In genomic region chr11:952406-953385, GRCh38 we compare ENCODE assay signal across 13 cellular contexts. TPM values are rescaled to one million over a fixed set of nuclear protein-coding genes. Genes with fewer than 3 reads are reported as not detected.
A peak's percentile ranks its signal among the peaks of the same experiment; 100 is the strongest.
DNase-seq lines count a peak whose midpoint lies in the region; ATAC-seq, FAIRE-seq and TF ChIP-seq lines count a peak whose summit lies in the region.
"Had no signal": no experiment of that assay in that cellular context is flagged by ENCODE, and none has a peak within 500 bp of the region (broad histone marks: within the 10 kb centered on the region; RNA-seq: fewer than 3 reads in every experiment).

No MANE protein-coding gene starts in this region.

- no peak overlapping the region for H2BK120ac ChIP-seq in mesenchymal stem cell (ENCODE audit: low read depth, low read length)

- POLR2A ChIA-PET in A549 (lab: Yijun Ruan, JAX) = interaction anchor here (1.0 to 1.3 kb wide), 3 partner anchors 10 to 42 kb away, joined by 3 to 5 read pairs (median 5); partner anchors contain the start of gene CHID1

- H3K9me3 Mint-ChIP-seq in endodermal cell = peaks cover 15% of the 10 kb centered on the region
- H3K9me3 Mint-ChIP-seq in T-helper 2 cell treated with Interferon-gamma antibody and Interleukin-4, amounts not matched to agents 5 μg/mL and 100 μg/mL, for 36 hours = peaks cover 5% of the 10 kb centered on the region

- H4K8ac ChIP-seq in mesenchymal stem cell (ENCODE audit: low read length) = no peak overlapping the region

- no peak overlapping the region for H3K14ac ChIP-seq in mesenchymal stem cell (ENCODE audit: low read length in 2 of 2)

- no peak; a peak in 1 of 5 replicates for TF ChIP-seq EP300 in A549 (IDR thresholded peaks at IDR 0.05)

- no peak for TF ChIP-seq CTCF in A549 (IDR thresholded peaks at IDR 0.05)
- no peak for TF ChIP-seq CTCF in endodermal cell (conservative IDR thresholded peaks at IDR 0.05)

- peaks cover 40% of the 10 kb centered on the region for H3K36me3 ChIP-seq in endodermal cell (ENCODE audit: control insufficient read depth, insufficient read depth, low read length)
- peaks cover 12 to 13% of the 10 kb centered on the region in 2 experiments for H3K36me3 ChIP-seq in mesenchymal stem cell (ENCODE audit: control insufficient read depth in 1 of 2, insufficient read depth in 2 of 2, low read depth in 1 of 2, low read length in 2 of 2)

- WGBS in A549 (ENCODE audit: missing lambda C conversion rate) = 27% methylated on average over 18 of the region's 18 CpGs
- WGBS in endodermal cell (ENCODE audit: insufficient coverage in 1 of 2, insufficient read length in 1 of 2), 2 experiments = 70 to 84% methylated on average over 14 to 18 of the region's 18 CpGs
- WGBS in mesenchymal stem cell = 80% methylated on average over 18 of the region's 18 CpGs

- FAIRE-seq in A549 (lab: Jason Lieb, UNC) = peak; percentile 94
- FAIRE-seq: bronchial epithelial cell had no signal

- peaks cover 54% of the 10 kb centered on the region for H3K4me1 ChIP-seq in A549
- H3K4me1 ChIP-seq in endodermal cell (ENCODE audit: control insufficient read depth, insufficient read depth, low read length) = peaks cover 16% of the 10 kb centered on the region
- peaks cover 26% of the 10 kb centered on the region for H3K4me1 ChIP-seq in mesenchymal stem cell (ENCODE audit: control insufficient read depth, insufficient read depth, low read depth, low read length)

- no peak overlapping the region for H2BK15ac ChIP-seq in mesenchymal stem cell (ENCODE audit: low read depth, poor library complexity, severe bottlenecking)

- H2AFZ ChIP-seq in mesenchymal stem cell (ENCODE audit: low read depth, low read length) = no peak overlapping the region

- ATAC-seq in A549 = peak; percentile 97 to 98
- no peak for ATAC-seq in GM19328 (IDR thresholded peaks at IDR 0.05; ENCODE audit: unreplicated experiment)
- ATAC-seq: activated CD8-positive, alpha-beta T cell treated with anti-CD3 and anti-CD28 coated beads for 36 hours had no signal

- H3K36me3 Mint-ChIP-seq in endodermal cell (ENCODE audit: low read depth) = peaks cover 34% of the 10 kb centered on the region
- peaks cover 7% of the 10 kb centered on the region for H3K36me3 Mint-ChIP-seq in T-helper 2 cell treated with Interferon-gamma antibody and Interleukin-4, amounts not matched to agents 5 μg/mL and 100 μg/mL, for 36 hours (ENCODE audit: low read depth)

- H3K23ac ChIP-seq in mesenchymal stem cell (ENCODE audit: low read length in 2 of 2) = peak overlapping the region in 1 of 2 experiments; percentile 11

- no peak overlapping the region for H3K18ac ChIP-seq in mesenchymal stem cell (ENCODE audit: low read depth in 1 of 2, low read length in 2 of 2)

- H3K4me3 ChIP-seq in A549 (peak overlapping the region; percentile 8; the same call in 1 of the 3 replicates), endodermal cell (ENCODE audit: low read length) (peak overlapping the region; percentile 73), mesenchymal stem cell (ENCODE audit: insufficient read depth in 1 of 2, low read depth in 1 of 2, low read length in 2 of 2) (no peak overlapping the region)
- H3K4me3 ChIP-seq: skin epidermis had no signal

- peak overlapping the region; percentile 60 for H2BK5ac ChIP-seq in mesenchymal stem cell (ENCODE audit: low read depth, low read length, poor library complexity, severe bottlenecking)

- peak overlapping the region; percentile 88 for H3K27ac Mint-ChIP-seq in endodermal cell
- H3K27ac Mint-ChIP-seq in T-helper 2 cell treated with Interferon-gamma antibody and Interleukin-4, amounts not matched to agents 5 μg/mL and 100 μg/mL, for 36 hours = no peak overlapping the region
- H3K27ac Mint-ChIP-seq: activated CD8-positive, alpha-beta T cell treated with anti-CD3 and anti-CD28 coated beads for 36 hours had no signal

- H3K27me3 Mint-ChIP-seq in endodermal cell (ENCODE audit: insufficient read depth) = no peaks in the 10 kb centered on the region
- H3K27me3 Mint-ChIP-seq in T-helper 2 cell treated with Interferon-gamma antibody and Interleukin-4, amounts not matched to agents 5 μg/mL and 100 μg/mL, for 36 hours (ENCODE audit: low read depth) = no peaks in the 10 kb centered on the region
- H3K27me3 Mint-ChIP-seq: activated CD8-positive, alpha-beta T cell treated with anti-CD3 and anti-CD28 coated beads for 36 hours had no signal

- no peak overlapping the region for H3K4ac ChIP-seq in mesenchymal stem cell (ENCODE audit: low read depth in 1 of 2, low read length in 2 of 2)

- H4K91ac ChIP-seq in mesenchymal stem cell (ENCODE audit: low read length) = no peak overlapping the region

- DNase-seq in A549 (ENCODE audit: low read depth in 1 of 2, low spot score in 1 of 2) = peak; percentile 85 to 96
- DNase-seq in NCI-H526 (lab: John Stamatoyannopoulos, UW) = peak; percentile 81 to 91
- DNase-seq in endodermal cell = no peak
- peak; percentile 52 for DNase-seq in mesenchymal stem cell
- DNase-seq in NCI-H446 (lab: John Stamatoyannopoulos, UW) = no peak
- no peak for DNase-seq in T-helper 2 cell treated with Interferon-gamma antibody and Interleukin-4, amounts not matched to agents 5 μg/mL and 100 μg/mL, for 36 hours (ENCODE audit: low spot score)
- no peak for DNase-seq in mesenteric fat pad (ENCODE audit: low spot score)
- DNase-seq: activated CD8-positive, alpha-beta T cell treated with anti-CD3 and anti-CD28 coated beads for 36 hours; NCI-H1417; stimulated activated naive CD4-positive, alpha-beta T cell treated with Interleukin-2 at 50 U/mL for 16 hours had no signal

- H3K27ac ChIP-seq in A549 (peak overlapping the region; percentile 77 to 93), endodermal cell (ENCODE audit: low read depth, low read length) (peak overlapping the region; percentile 69), mesenchymal stem cell (ENCODE audit: low read length, poor library complexity, severe bottlenecking) (peak overlapping the region; percentile 97)
- H3K27ac ChIP-seq: skin epidermis had no signal

- H3K9ac ChIP-seq in endodermal cell (ENCODE audit: extremely low read depth, low read length, poor library complexity, severe bottlenecking) = peak overlapping the region; percentile 31
- no peak overlapping the region for H3K9ac ChIP-seq in mesenchymal stem cell (ENCODE audit: low read length)

- H3K27me3 ChIP-seq in endodermal cell (ENCODE audit: control insufficient read depth, insufficient read depth, low read length, poor library complexity, severe bottlenecking) = no peaks in the 10 kb centered on the region
- no peaks in the 10 kb centered on the region for H3K27me3 ChIP-seq in mesenchymal stem cell (ENCODE audit: control insufficient read depth in 1 of 2, insufficient read depth in 1 of 2, low read length in 2 of 2)

- H3K4me2 ChIP-seq in A549 (peak overlapping the region; percentile 76), mesenchymal stem cell (ENCODE audit: low read length, poor library complexity, severe bottlenecking) (peak overlapping the region; percentile 65)

- no peak overlapping the region for H2BK12ac ChIP-seq in mesenchymal stem cell (ENCODE audit: low read length in 2 of 2)

- H3K9me3 ChIP-seq in A549 (peaks cover 12% of the 10 kb centered on the region), endodermal cell (ENCODE audit: control insufficient read depth, low read length) (peaks cover 17% of the 10 kb centered on the region), mesenchymal stem cell (ENCODE audit: control insufficient read depth, low read length) (peaks cover 6% of the 10 kb centered on the region)

- CTCF ChIA-PET in A549 (lab: Yijun Ruan, JAX) = interaction anchor here (0.6 to 3.2 kb wide), 10 partner anchors 8 to 98 kb away, joined by 3 to 16 read pairs (median 3); partner anchors contain the start of gene AP2A2

- TF ChIP-seq RAD21 in A549 (conservative IDR thresholded peaks at IDR 0.05 in 1 of 2, IDR thresholded peaks at IDR 0.05 in 1 of 2) = 0 out of 5 replicates have a peak, but pooled peaks of 1 of the 2 experiments have one; percentile 18

- H3K79me1 ChIP-seq in mesenchymal stem cell (replicated peaks; ENCODE audit: low read length, poor library complexity, severe bottlenecking) = peaks cover 11% of the 10 kb centered on the region

- peaks cover 40% of the 10 kb centered on the region for H3K4me1 Mint-ChIP-seq in endodermal cell
- H3K4me1 Mint-ChIP-seq in T-helper 2 cell treated with Interferon-gamma antibody and Interleukin-4, amounts not matched to agents 5 μg/mL and 100 μg/mL, for 36 hours (ENCODE audit: low read depth) = peaks cover 3% of the 10 kb centered on the region

- TF ChIP-seq POLR2A in A549 (IDR thresholded peaks at IDR 0.05; ENCODE audit: low read length) = no peak

- peak overlapping the region; percentile 35 for H3K4me3 Mint-ChIP-seq in endodermal cell
- no peak overlapping the region for H3K4me3 Mint-ChIP-seq in T-helper 2 cell treated with Interferon-gamma antibody and Interleukin-4, amounts not matched to agents 5 μg/mL and 100 μg/mL, for 36 hours
- H3K4me3 Mint-ChIP-seq: activated CD8-positive, alpha-beta T cell treated with anti-CD3 and anti-CD28 coated beads for 36 hours had no signal

- H2AK5ac ChIP-seq in mesenchymal stem cell (ENCODE audit: low read length, severe bottlenecking) = peak overlapping the region; percentile 14

TF ChIP-seq in A549, 52 proteins besides CTCF, POLR2A, EP300 and RAD21 (continues in another document):
- TF ChIP-seq MAX (IDR thresholded peaks at IDR 0.05) = peak; percentile 56
- TF ChIP-seq GATA3 (IDR thresholded peaks at IDR 0.05; ENCODE audit: borderline replicate concordance) = no peak

RNA-seq across cellular contexts. Expression of gene AP2A2, which starts 27.0 kb away (rescaled TPM):
- polyA plus RNA-seq in A549 (2011; rRNA removed) (60.4 and 72.6 TPM in 2 replicates), A549 (2017; fragmentation: RNase III; extraction: RNeasy Plus Mini Kit Qiagen cat#74134 plus additional on column Dnase treatment) (39.4 to 45.7 TPM (median 41.3 TPM) in 3 replicates)
- polyA plus RNA-seq in A549 (2012; cell fraction: cytosol; rRNA removed) = 74.8 and 78.3 TPM in 2 replicates
- polyA plus RNA-seq in A549 (2012; cell fraction: nucleus; rRNA removed) = 123 and 157 TPM in 2 replicates
- polyA minus RNA-seq in A549 (2011; rRNA and poly(A)+ RNA removed) = 115 and 145 TPM in 2 replicates
- total RNA-seq in endodermal cell (10 to 100 TPM; 79.4 to 97.7 TPM), mesenteric fat pad (120 TPM)
- 62.5 TPM for polyA plus RNA-seq in endodermal cell (2013, experiment 1 of 2)
- polyA plus RNA-seq in endodermal cell (2013, experiment 2 of 2) = 49.7 TPM
- 75.8 TPM for polyA plus RNA-seq in mesenchymal stem cell (2013, experiment 1 of 2)
- 83.6 TPM for polyA plus RNA-seq in mesenchymal stem cell (2013, experiment 2 of 2)

RNA-seq across cellular contexts. Expression of gene CHID1, which starts 42.1 kb away (rescaled TPM):
- 53.8 and 58.4 TPM in 2 replicates for polyA plus RNA-seq in A549 (2011; rRNA removed)
- polyA plus RNA-seq in A549 (2012; cell fraction: cytosol; rRNA removed) = 86.9 and 87.3 TPM in 2 replicates
- polyA plus RNA-seq in A549 (2012; cell fraction: nucleus; rRNA removed) = 85.8 and 99.4 TPM in 2 replicates
- 70.5 to 74.4 TPM (median 70.6 TPM) in 3 replicates for polyA plus RNA-seq in A549 (2017; fragmentation: RNase III; extraction: RNeasy Plus Mini Kit Qiagen cat#74134 plus additional on column Dnase treatment)
- polyA minus RNA-seq in A549 (2011; rRNA and poly(A)+ RNA removed) = 56.0 and 69.2 TPM in 2 replicates
- 10 to 100 TPM; 82.0 to 83.5 TPM for total RNA-seq in endodermal cell
- 63.9 TPM for polyA plus RNA-seq in endodermal cell (2013, experiment 1 of 2)
- 63.6 TPM for polyA plus RNA-seq in endodermal cell (2013, experiment 2 of 2)
- 67.7 TPM for polyA plus RNA-seq in mesenchymal stem cell (2013, experiment 1 of 2)
- 65.9 TPM for polyA plus RNA-seq in mesenchymal stem cell (2013, experiment 2 of 2)
- 72.1 TPM for total RNA-seq in mesenteric fat pad

Comparison
In these comparisons a context has a peak if more than half of its experiments do, and no peak if none do; other contexts are left out.
1. DNase-seq: peak in A549 (2 of 2), NCI-H526 (2 of 2) and mesenchymal stem cell (single experiment); none in endodermal cell (single experiment), NCI-H446 (0 of 2), T-helper 2 cell treated with Interferon-gamma antibody and Interleukin-4, amounts not matched to agents 5 μg/mL and 100 μg/mL, for 36 hours (single experiment) and mesenteric fat pad (single experiment).
2. H3K4me3 ChIP-seq: peak in A549 (single experiment) and endodermal cell (single experiment); none in mesenchymal stem cell (0 of 2).
3. Peak in every context shown above with its lines, with median percentiles within 50 percentile points of each other: H3K27ac ChIP-seq.